In the genomic region with DNA sequence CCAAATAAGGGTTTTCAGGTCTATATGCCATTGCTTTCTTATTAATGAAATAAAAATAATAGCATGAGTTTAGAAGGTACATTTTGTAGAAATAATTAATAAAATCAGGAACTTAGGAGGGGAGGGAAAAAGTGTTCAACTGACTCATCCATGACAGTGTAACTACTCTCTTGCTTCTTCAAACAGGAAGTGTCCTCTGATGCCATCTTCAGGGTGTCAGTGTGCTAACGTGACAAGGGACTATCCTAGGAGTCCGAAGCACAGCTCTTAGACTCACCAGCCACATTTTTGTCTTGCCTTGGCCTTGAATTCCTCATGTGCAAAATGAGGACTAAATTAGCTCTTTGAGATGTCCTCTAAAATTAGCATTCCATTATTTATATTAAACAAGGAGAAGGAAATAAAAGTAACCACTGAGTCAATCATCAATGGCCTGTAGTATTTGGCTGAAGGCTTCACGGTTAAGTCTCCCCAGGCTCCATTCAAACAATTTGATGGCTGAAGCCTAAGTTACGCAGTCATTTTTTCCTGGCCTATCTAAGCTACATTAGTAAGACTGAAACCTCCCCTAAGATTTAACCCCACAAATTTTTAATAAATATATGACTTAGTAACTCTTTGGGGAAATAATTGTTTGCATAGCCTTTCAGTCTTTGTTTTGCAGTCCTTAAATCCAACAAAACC, we compare ENCODE assay signal across 10 cellular contexts.
DNase-seq lines count a peak whose midpoint lies in the region; ATAC-seq and TF ChIP-seq lines count a peak whose summit lies in the region.
"Had no signal": no experiment of that assay in that cellular context is flagged by ENCODE, and none has a peak within 500 bp of the region (broad histone marks: within the 10 kb centered on the region; RNA-seq: fewer than 3 reads in every experiment).

No MANE protein-coding gene starts in this region.

- ATAC-seq in Right ventricle myocardium inferior: no peak
- peak; percentile 74 for ATAC-seq in aorta (ENCODE audit: low FRiP score)
- no peak for ATAC-seq in HG03097 (IDR thresholded peaks at IDR 0.05; ENCODE audit: low FRiP score, unreplicated experiment)
- ATAC-seq in GM21723 (IDR thresholded peaks at IDR 0.05; ENCODE audit: unreplicated experiment): no peak
- ATAC-seq in GM19023 (IDR thresholded peaks at IDR 0.05; ENCODE audit: unreplicated experiment): no peak

- DNase-seq in cardiac muscle cell (ENCODE audit: low read depth in 1 of 2, low spot score in 1 of 2) (no peak), Right ventricle myocardium inferior (ENCODE audit: missing footprints) (no peak), HS-5 (ENCODE audit: low read depth) (peak; percentile 18), brain microvascular endothelial cell (peak; percentile 32), aorta (no peak)
- DNase-seq: NCI-H1694 had no signal

- TF ChIP-seq CTCF in cardiac muscle cell (IDR thresholded peaks at IDR 0.05; ENCODE audit: low read depth, low read length) (no peak), brain microvascular endothelial cell (IDR thresholded peaks at IDR 0.05; ENCODE audit: low read depth, low read length, missing control alignments) (peak; percentile 16)

- no peak overlapping the region for H3K4me3 ChIP-seq in cardiac muscle cell
- no peak overlapping the region for H3K4me3 ChIP-seq in brain microvascular endothelial cell (ENCODE audit: low read depth, low read length)
- H3K4me3 ChIP-seq in aorta (ENCODE audit: low read length in 2 of 2): no peak overlapping the region
- H3K4me3 ChIP-seq: BLaER1 had no signal

- WGBS in aorta, 2 donors: 6% methylated on average over 4 of the region's 4 CpGs

- H3K27me3 ChIP-seq in cardiac muscle cell: no peaks in the 10 kb centered on the region
- no peaks in the 10 kb centered on the region for H3K27me3 ChIP-seq in brain microvascular endothelial cell (replicated peaks)
- no peaks in the 10 kb centered on the region for H3K27me3 ChIP-seq in aorta (ENCODE audit: control insufficient read depth in 1 of 2, insufficient read depth in 2 of 2, low read length in 1 of 2)
- H3K27me3 ChIP-seq: BLaER1 had no signal

- H3K9me3 ChIP-seq in cardiac muscle cell (ENCODE audit: low read depth): no peaks in the 10 kb centered on the region
- no peaks in the 10 kb centered on the region for H3K9me3 ChIP-seq in aorta (ENCODE audit: control insufficient read depth, low read length)
- H3K9me3 ChIP-seq: BLaER1 had no signal

- intact Hi-C loops in Right ventricle myocardium inferior (cut with DNase I): no loop called here
- intact Hi-C loops in aorta (cut with DNase I): no loop called here

- in situ Hi-C loops in brain microvascular endothelial cell (cut with HindIII; ENCODE audit: low pct_ligation_motif_present, low sequenced_read_pairs): no loop called here

- no peaks in the 10 kb centered on the region for H3K36me3 ChIP-seq in cardiac muscle cell
- no peaks in the 10 kb centered on the region for H3K36me3 ChIP-seq in brain microvascular endothelial cell (replicated peaks)
- H3K36me3 ChIP-seq in aorta (ENCODE audit: control insufficient read depth in 1 of 2, insufficient read depth in 2 of 2, low read length in 1 of 2): no peaks in the 10 kb centered on the region

- H3K27ac ChIP-seq in cardiac muscle cell: peak overlapping the region; percentile 74
- H3K27ac ChIP-seq in brain microvascular endothelial cell: no peak overlapping the region
- H3K27ac ChIP-seq in aorta (ENCODE audit: low read depth in 1 of 2, low read length in 2 of 2): peak overlapping the region; percentile 22 to 81
- H3K27ac ChIP-seq: BLaER1 had no signal

- H3K4me1 ChIP-seq in cardiac muscle cell (ENCODE audit: low read depth) (peaks cover 22% of the 10 kb centered on the region), aorta (ENCODE audit: control insufficient read depth in 1 of 2, insufficient read depth in 2 of 2, low read length in 2 of 2) (no peaks in the 10 kb centered on the region)
- H3K4me1 ChIP-seq: BLaER1 had no signal

Comparison
In these comparisons a context has a peak if more than half of its experiments do, and no peak if none do; other contexts are left out.
1. DNase-seq: peak in HS-5 (single experiment) and brain microvascular endothelial cell (single experiment); none in cardiac muscle cell (0 of 2), Right ventricle myocardium inferior (single experiment) and aorta (0 of 2).